Comparison of ENCODE assay signal across 1 cellular context in the genomic region with DNA sequence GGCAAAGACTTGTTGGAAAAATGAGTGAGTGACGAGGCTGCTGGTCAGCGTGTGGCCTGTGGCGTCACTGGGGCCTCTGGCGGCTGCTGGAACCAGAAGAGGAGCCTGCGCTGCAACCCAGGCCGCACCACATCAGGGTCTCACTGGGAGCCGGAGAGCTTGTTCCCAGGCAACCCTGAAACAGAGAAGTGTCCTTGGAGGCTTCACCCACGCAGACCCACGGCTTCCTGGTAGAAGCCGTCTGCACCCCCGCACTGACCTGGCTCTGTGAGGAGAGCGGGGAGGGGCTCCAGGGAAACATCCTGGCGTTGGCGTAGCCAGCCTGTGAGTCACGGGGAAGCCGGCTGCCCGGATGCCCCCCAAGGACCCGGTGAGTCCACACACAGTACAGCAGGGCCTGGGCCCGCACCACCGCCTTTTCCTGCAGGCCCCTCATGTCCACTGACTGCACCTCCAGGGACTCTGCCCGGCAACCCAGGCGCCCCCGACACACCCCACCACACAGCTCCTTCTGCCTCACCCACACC.
TF ChIP-seq lines count a peak whose summit lies in the region.

No MANE protein-coding gene starts in this region.

TF ChIP-seq in IMR-90, 13 proteins besides CTCF, POLR2A, EP300 and RAD21 (continued from another document):
- TF ChIP-seq RFX5 (IDR thresholded peaks at IDR 0.05; ENCODE audit: low read depth, low read length) (peak; percentile 86), NFE2L2 (IDR thresholded peaks at IDR 0.05; ENCODE audit: low read depth, low read length) (no peak), CHD1 (IDR thresholded peaks at IDR 0.05; ENCODE audit: low read depth, low read length) (no peak), FOS (IDR thresholded peaks at IDR 0.05; ENCODE audit: low read depth, low read length) (peak; percentile 75), MAZ (IDR thresholded peaks at IDR 0.05; ENCODE audit: borderline replicate concordance, low read depth, low read length) (peak; percentile 61; the same call in 1 of the 2 replicates), RCOR1 (IDR thresholded peaks at IDR 0.05; ENCODE audit: insufficient replicate concordance, low read length) (no peak), BHLHE40 (IDR thresholded peaks at IDR 0.05; ENCODE audit: low read depth, low read length) (no peak), CEBPB (IDR thresholded peaks at IDR 0.05; ENCODE audit: low read depth, low read length) (no peak)
- TF ChIP-seq, protein P1, sequence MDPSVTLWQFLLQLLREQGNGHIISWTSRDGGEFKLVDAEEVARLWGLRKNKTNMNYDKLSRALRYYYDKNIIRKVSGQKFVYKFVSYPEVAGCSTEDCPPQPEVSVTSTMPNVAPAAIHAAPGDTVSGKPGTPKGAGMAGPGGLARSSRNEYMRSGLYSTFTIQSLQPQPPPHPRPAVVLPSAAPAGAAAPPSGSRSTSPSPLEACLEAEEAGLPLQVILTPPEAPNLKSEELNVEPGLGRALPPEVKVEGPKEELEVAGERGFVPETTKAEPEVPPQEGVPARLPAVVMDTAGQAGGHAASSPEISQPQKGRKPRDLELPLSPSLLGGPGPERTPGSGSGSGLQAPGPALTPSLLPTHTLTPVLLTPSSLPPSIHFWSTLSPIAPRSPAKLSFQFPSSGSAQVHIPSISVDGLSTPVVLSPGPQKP (IDR thresholded peaks at IDR 0.05; ENCODE audit: borderline replicate concordance, low read depth, low read length) = no peak
